8 cellular contexts compared by ENCODE assay signal in genomic region chr11:64148200-64148916, GRCh38. TPM values are rescaled to one million over a fixed set of nuclear protein-coding genes. Genes with fewer than 3 reads are reported as not detected.
A peak's percentile ranks its signal among the peaks of the same experiment; 100 is the strongest.
DNase-seq lines count a peak whose midpoint lies in the region; ATAC-seq lines count a peak whose summit lies in the region.

No MANE protein-coding gene starts in this region.

- no peak overlapping the region for H3K4me3 Mint-ChIP-seq in memory B cell

- H3K4me1 Mint-ChIP-seq in memory B cell: peaks cover 20% of the 10 kb centered on the region

- H3K9me3 Mint-ChIP-seq in memory B cell: no peaks in the 10 kb centered on the region

- H3K36me3 Mint-ChIP-seq in memory B cell: no peaks in the 10 kb centered on the region

- H3K27ac Mint-ChIP-seq in memory B cell: no peak overlapping the region

- DNase-seq in AG08395 (ENCODE audit: low spot score) (peak; percentile 82), H4 (ENCODE audit: low spot score) (peak; percentile 53), NCI-H69 (lab: John Stamatoyannopoulos, UW) (peak; percentile 99), memory B cell (ENCODE audit: low spot score in 2 of 2) (peak; percentile 71 to 78)
- peak; percentile 19 to 66 for DNase-seq in activated CD8-positive, alpha-beta memory T cell treated with anti-CD3 and anti-CD28 coated beads for 1 hour (ENCODE audit: extremely low read depth in 1 of 2, low read depth in 1 of 2)
- DNase-seq in effector CD8-positive, alpha-beta T cell (lab: John Stamatoyannopoulos, UW): peak; percentile 65
- peak; percentile 21 for DNase-seq in stimulated activated CD8-positive, alpha-beta memory T cell treated with anti-CD3 and anti-CD28 coated beads, Interleukin-12 subunit alpha, Interleukin-12 subunit beta, amount 100 ng/mL, for 24 hours (ENCODE audit: extremely low read depth)

- H3K27me3 Mint-ChIP-seq in memory B cell: peaks cover 8% of the 10 kb centered on the region

- ATAC-seq in memory B cell (ENCODE audit: low read depth) (peak; percentile 73), GM18907 (IDR thresholded peaks at IDR 0.05; ENCODE audit: unreplicated experiment) (no peak)

RNA-seq across cellular contexts. Expression of gene MACROD1, which starts 17.6 kb away (rescaled TPM):
- 4.7 and 5.1 TPM in 2 replicates for total RNA-seq in H4 (2014; rRNA removed; shearing (Covaris generic))

RNA-seq across cellular contexts. Expression of gene STIP1, which starts 37.6 kb away (rescaled TPM):
- total RNA-seq in H4 (2014; rRNA removed; shearing (Covaris generic)): 258 and 296 TPM in 2 replicates

RNA-seq across cellular contexts. Expression of gene FERMT3, which starts 58.2 kb away (rescaled TPM):
- total RNA-seq in H4 (2014; rRNA removed; shearing (Covaris generic)): not detected in 2 replicates

Comparison
In these comparisons a context has a peak if more than half of its experiments do, and no peak if none do; other contexts are left out.
1. DNase-seq: peak in every context shown above with its lines; median percentile 99 in NCI-H69; 82 in AG08395; 74 in memory B cell; 65 in effector CD8-positive, alpha-beta T cell; 53 in H4; 42 in activated CD8-positive, alpha-beta memory T cell treated with anti-CD3 and anti-CD28 coated beads for 1 hour; 21 in stimulated activated CD8-positive, alpha-beta memory T cell treated with anti-CD3 and anti-CD28 coated beads, Interleukin-12 subunit alpha, Interleukin-12 subunit beta, amount 100 ng/mL, for 24 hours.